ENCODE assay signal across 11 cellular contexts in genomic region chr4:19309365-19309764, GRCh38.
DNase-seq lines count a peak whose midpoint lies in the region; ATAC-seq and TF ChIP-seq lines count a peak whose summit lies in the region.
"Had no signal": no experiment of that assay in that cellular context is flagged by ENCODE, and none has a peak within 500 bp of the region (broad histone marks: within the 10 kb centered on the region; RNA-seq: fewer than 3 reads in every experiment).

No MANE protein-coding gene starts in this region.

- H3K79me2 ChIP-seq in neural cell (replicated peaks; ENCODE audit: insufficient read depth, low read length), result no peaks in the 10 kb centered on the region

- H2AFZ ChIP-seq in neural cell (ENCODE audit: low read depth, low read length), result no peak overlapping the region

- no peak overlapping the region for H3K4me2 ChIP-seq in neural cell (ENCODE audit: low read length)
- H3K4me2 ChIP-seq: A549 had no signal

- no peaks in the 10 kb centered on the region for H3K36me3 ChIP-seq in neural cell (ENCODE audit: insufficient read depth, low read length)

- DNase-seq in NCI-H1092 treated with DMSO at 0.1 percent for 48 hours (lab: John Stamatoyannopoulos, UW) (peak; percentile 5), NCI-H1092 (lab: John Stamatoyannopoulos, UW) (no peak), NCI-H2227 treated with DMSO at 0.1 percent for 48 hours (lab: John Stamatoyannopoulos, UW) (peak; percentile 36), dedifferentiated amniotic fluid mesenchymal stem cell (ENCODE audit: extremely low spot score) (peak; percentile 65), SHP77 (lab: John Stamatoyannopoulos, UW) (no peak)
- DNase-seq: activated CD4-positive, alpha-beta memory T cell treated with anti-CD3 and anti-CD28 coated beads, Interleukin-2, amount 10 ng/mL, durations not matched to agents 7 days and 5 days had no signal

- no peaks in the 10 kb centered on the region for H3K9me3 ChIP-seq in neural cell (ENCODE audit: low read length)
- H3K9me3 ChIP-seq: A549 had no signal

- TF ChIP-seq CTCF in neural cell (IDR thresholded peaks at IDR 0.05; ENCODE audit: poor library complexity, severe bottlenecking), result peak; percentile 53

- H4K20me1 ChIP-seq in neural cell (ENCODE audit: insufficient read depth), result no peaks in the 10 kb centered on the region

- no peak overlapping the region for H3K4me3 ChIP-seq in neural cell (ENCODE audit: low read length)
- H3K4me3 ChIP-seq: A549 had no signal

- peak; percentile 62 for TF ChIP-seq RAD21 in neural cell (conservative IDR thresholded peaks at IDR 0.05)

- TF ChIP-seq EP300 in neural cell (conservative IDR thresholded peaks at IDR 0.05; ENCODE audit: poor library complexity, severe bottlenecking), result no peak

- no peaks in the 10 kb centered on the region for H3K27me3 ChIP-seq in neural cell (ENCODE audit: insufficient read depth, low read depth, low read length)

- no peak overlapping the region for H3K27ac ChIP-seq in neural cell (ENCODE audit: low read length)
- H3K27ac ChIP-seq: A549 had no signal

- H3K9ac ChIP-seq in neural cell (ENCODE audit: low read length), result no peak overlapping the region

- no peaks in the 10 kb centered on the region for H3F3A ChIP-seq in neural cell (ENCODE audit: insufficient read depth, low read length, poor library complexity, severe bottlenecking)

- no peaks in the 10 kb centered on the region for H3K9me2 ChIP-seq in neural cell (ENCODE audit: insufficient read depth, low read length)

- ATAC-seq in GM21576 (IDR thresholded peaks at IDR 0.05; ENCODE audit: unreplicated experiment) (no peak), HG02852 (IDR thresholded peaks at IDR 0.05; ENCODE audit: unreplicated experiment) (no peak)
- ATAC-seq: A549, Panc1 had no signal

TF ChIP-seq in neural cell, 6 proteins besides CTCF, POLR2A, EP300 and RAD21:
- TF ChIP-seq SMC3 (conservative IDR thresholded peaks at IDR 0.05; ENCODE audit: poor library complexity), result peak; percentile 54
- no peak for TF ChIP-seq POLR2AphosphoS5 (IDR thresholded peaks at IDR 0.05)

Comparison
In these comparisons a context has a peak if more than half of its experiments do, and no peak if none do; other contexts are left out.
1. DNase-seq: peak in NCI-H1092 treated with DMSO at 0.1 percent for 48 hours (single experiment), NCI-H2227 treated with DMSO at 0.1 percent for 48 hours (single experiment) and dedifferentiated amniotic fluid mesenchymal stem cell (single experiment); none in NCI-H1092 (single experiment) and SHP77 (0 of 2).